9 cellular contexts compared by ENCODE assay signal in genomic region chr7:150787321-150788281, GRCh38. TPM values are rescaled to one million over a fixed set of nuclear protein-coding genes. Genes with fewer than 3 reads are reported as not detected.
DNase-seq lines count a peak whose midpoint lies in the region; ATAC-seq and TF ChIP-seq lines count a peak whose summit lies in the region.
"Had no signal": no experiment of that assay in that cellular context is flagged by ENCODE, and none has a peak within 500 bp of the region (broad histone marks: within the 10 kb centered on the region; RNA-seq: fewer than 3 reads in every experiment).

No MANE protein-coding gene starts in this region.

- H3K27me3 ChIP-seq in esophagus (ENCODE audit: control insufficient read depth in 1 of 2, insufficient read depth in 2 of 2, low read length in 2 of 2) (peaks cover 0 to 3% of the 10 kb centered on the region in 2 donors), prostate gland (replicated peaks; ENCODE audit: insufficient read depth) (no peaks in the 10 kb centered on the region)
- H3K27me3 ChIP-seq in CD8-positive, alpha-beta memory T cell (ENCODE audit: insufficient read depth, low read length, poor library complexity, severe bottlenecking), result no peaks in the 10 kb centered on the region

- POLR2A ChIA-PET in CD8-positive, alpha-beta memory T cell (lab: Charles Lee), result no interaction called here

- no peaks in the 10 kb centered on the region for H3K9me3 Mint-ChIP-seq in CD8-positive, alpha-beta memory T cell

- H3K4me1 ChIP-seq in esophagus (ENCODE audit: control insufficient read depth in 2 of 2, insufficient read depth in 2 of 2, low read length in 1 of 2) (peaks cover 2 to 4% of the 10 kb centered on the region in 2 donors), prostate gland (replicated peaks) (no peaks in the 10 kb centered on the region)
- H3K4me1 ChIP-seq in CD8-positive, alpha-beta memory T cell (ENCODE audit: insufficient read depth, low read length), result no peaks in the 10 kb centered on the region

- intact Hi-C loops in prostate gland (cut with DNase I), result no loop called here
- intact Hi-C loops in posterior vena cava (cut with DNase I), result loop anchor here (2.0 to 10.0 kb wide), 2 partner anchors 15 to 197 kb away; no protein-coding TSS in a partner anchor

- H3K4me1 Mint-ChIP-seq in CD8-positive, alpha-beta memory T cell, result no peaks in the 10 kb centered on the region

- WGBS in esophagus, 2 donors, result 42% methylated on average over 10 of the region's 10 CpGs
- 44% methylated on average over 10 of the region's 10 CpGs for WGBS in prostate gland

- TF ChIP-seq CTCF in prostate gland (IDR thresholded peaks at IDR 0.05), result no peak

- CTCF ChIA-PET in CD8-positive, alpha-beta memory T cell (lab: Charles Lee), result interaction anchor here (1.0 to 2.7 kb wide), 2 partner anchors 8 to 11 kb away, joined by 3 to 12 read pairs; no protein-coding TSS in a partner anchor

- peaks cover 0 to 4% (median 0%) of the 10 kb centered on the region in 3 donors for H3K36me3 Mint-ChIP-seq in CD8-positive, alpha-beta memory T cell

- H3K4me3 ChIP-seq in esophagus (ENCODE audit: low read depth in 1 of 2, low read length in 2 of 2) (no peak overlapping the region), prostate gland (no peak overlapping the region)
- H3K4me3 ChIP-seq in CD8-positive, alpha-beta memory T cell (ENCODE audit: low read length), result no peak overlapping the region
- H3K4me3 ChIP-seq: SJCRH30 had no signal

- TF ChIP-seq POLR2A in prostate gland (IDR thresholded peaks at IDR 0.05), result no peak

- H3K4me3 Mint-ChIP-seq in CD8-positive, alpha-beta memory T cell, result no peak overlapping the region

- H3K27ac ChIP-seq in esophagus (ENCODE audit: low read depth in 2 of 2, low read length in 1 of 2), result peak overlapping the region; percentile 60 to 76
- H3K27ac ChIP-seq in prostate gland, result peak overlapping the region; percentile 3 to 18
- no peak overlapping the region for H3K27ac ChIP-seq in CD8-positive, alpha-beta memory T cell (ENCODE audit: low read depth, low read length)
- H3K27ac ChIP-seq: SJCRH30 had no signal

- H3K36me3 ChIP-seq in esophagus (ENCODE audit: control insufficient read depth in 2 of 2, insufficient read depth in 2 of 2, low read length in 1 of 2) (peaks cover 0 to 3% of the 10 kb centered on the region in 2 donors), prostate gland (no peaks in the 10 kb centered on the region)
- no peaks in the 10 kb centered on the region for H3K36me3 ChIP-seq in CD8-positive, alpha-beta memory T cell (ENCODE audit: insufficient read depth, low read length)
- H3K36me3 ChIP-seq: SJCRH30 had no signal

- H3K27me3 Mint-ChIP-seq in CD8-positive, alpha-beta memory T cell, result peaks cover 12 to 32% of the 10 kb centered on the region in 2 donors

- peak; percentile 58 for ATAC-seq in GM18498 (IDR thresholded peaks at IDR 0.05; ENCODE audit: unreplicated experiment)

- H3K27ac Mint-ChIP-seq in CD8-positive, alpha-beta memory T cell, result peak overlapping the region in 1 of 8 donors; percentile 36

- DNase-seq in NCI-H2029 (lab: John Stamatoyannopoulos, UW), result peak; percentile 43
- DNase-seq in prostate gland (ENCODE audit: low spot score), result no peak
- DNase-seq in posterior vena cava (ENCODE audit: low spot score), result no peak
- DNase-seq in CD8-positive, alpha-beta memory T cell, result no peak
- DNase-seq in ecto neural progenitor cell (ENCODE audit: low spot score), result no peak
- DNase-seq in activated CD4-positive, alpha-beta T cell treated with anti-CD3 and anti-CD28 coated beads for 4 hours, result no peak

- no peaks in the 10 kb centered on the region for H3K9me3 ChIP-seq in esophagus (ENCODE audit: control insufficient read depth in 2 of 2, insufficient read depth in 1 of 2, low read depth in 1 of 2, low read length in 1 of 2)
- no peaks in the 10 kb centered on the region for H3K9me3 ChIP-seq in prostate gland
- H3K9me3 ChIP-seq in CD8-positive, alpha-beta memory T cell (ENCODE audit: low read length), result no peaks in the 10 kb centered on the region
- H3K9me3 ChIP-seq: SJCRH30 had no signal

RNA-seq across cellular contexts. Expression of gene TMEM176B, which starts 12.6 kb away (rescaled TPM):
- 10 to 100 TPM in 1 of 2 donors, 1 to 10 TPM in 1; 5.7 to 15.6 TPM for polyA plus RNA-seq in esophagus
- 10 to 100 TPM in 1 of 2 donors, 1 to 10 TPM in 1; 4.5 to 14.5 TPM for total RNA-seq in prostate gland
- 100 to 1,000 TPM in 1 of 2 donors, 10 to 100 TPM in 1; 65.3 to 110 TPM for total RNA-seq in posterior vena cava
- under 1 TPM; 0.20 to 0.27 TPM for total RNA-seq in CD8-positive, alpha-beta memory T cell
- polyA plus RNA-seq in CD8-positive, alpha-beta memory T cell, result not detected
- total RNA-seq: SJCRH30 had no signal

RNA-seq across cellular contexts. Expression of gene TMEM176A, which starts 13.0 kb away (rescaled TPM):
- 1 to 10 TPM; 4.8 to 9.4 TPM for polyA plus RNA-seq in esophagus
- total RNA-seq in prostate gland, result 1 to 10 TPM; 3.8 to 6.9 TPM
- total RNA-seq in posterior vena cava, result 10 to 100 TPM; 47.2 to 70.7 TPM
- under 1 TPM in 1 of 2 experiments, not detected in 1; 0.26 TPM for total RNA-seq in CD8-positive, alpha-beta memory T cell
- not detected for polyA plus RNA-seq in CD8-positive, alpha-beta memory T cell
- total RNA-seq: SJCRH30 had no signal

RNA-seq across cellular contexts. Expression of gene GIMAP5, which starts 50.4 kb away (rescaled TPM):
- 1 to 10 TPM; 5.2 to 7.6 TPM for polyA plus RNA-seq in esophagus
- total RNA-seq in prostate gland (10 to 100 TPM; 11.1 to 15.1 TPM), posterior vena cava (10 to 100 TPM; 13.8 to 17.4 TPM)
- total RNA-seq in CD8-positive, alpha-beta memory T cell, result 10 to 100 TPM; 63.9 to 70.4 TPM
- 475 TPM for polyA plus RNA-seq in CD8-positive, alpha-beta memory T cell
- total RNA-seq: SJCRH30 had no signal

Comparison
In these comparisons a context has a peak if more than half of its experiments do, and no peak if none do; other contexts are left out.
1. RNA of gene TMEM176B, which starts 12.6 kb away (total RNA-seq): 65.3 to 110 TPM in posterior vena cava and 4.5 to 14.5 TPM in prostate gland; 0.20 to 0.27 TPM in CD8-positive, alpha-beta memory T cell; every median in the first group is over 4 times any median in the second.
2. RNA of gene TMEM176A, which starts 13.0 kb away (total RNA-seq): 47.2 to 70.7 TPM in posterior vena cava; 3.8 to 6.9 TPM in prostate gland and 0.26 TPM in CD8-positive, alpha-beta memory T cell; every median in the first group is over 4 times any median in the second.